13 cellular contexts compared by ENCODE assay signal in the genomic region with DNA sequence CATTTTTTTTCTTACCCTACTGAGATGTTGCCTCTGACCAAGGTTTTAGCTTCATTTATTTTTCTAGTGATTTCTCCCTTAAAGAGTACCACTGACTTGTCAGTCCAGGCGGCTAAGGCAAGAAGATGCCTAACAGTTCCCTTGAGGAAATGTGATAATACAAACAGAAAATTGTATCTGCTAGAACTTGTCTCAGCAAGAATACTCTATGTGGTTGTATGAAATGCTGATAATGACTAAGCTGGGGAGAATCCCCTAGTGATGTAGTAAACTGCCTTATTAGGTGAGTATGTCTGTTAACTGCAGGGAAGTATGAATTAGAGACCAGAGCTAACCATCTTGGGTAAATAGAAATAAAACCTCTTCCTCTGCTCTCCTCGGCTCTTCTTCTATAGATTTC. TPM values are rescaled to one million over a fixed set of nuclear protein-coding genes. Genes with fewer than 3 reads are reported as not detected.
DNase-seq lines count a peak whose midpoint lies in the region; ATAC-seq, FAIRE-seq and TF ChIP-seq lines count a peak whose summit lies in the region.
"Had no signal": no experiment of that assay in that cellular context is flagged by ENCODE, and none has a peak within 500 bp of the region (broad histone marks: within the 10 kb centered on the region; RNA-seq: fewer than 3 reads in every experiment).

No MANE protein-coding gene starts in this region.

- dilution Hi-C loops in endothelial cell of umbilical vein (cut with MboI; ENCODE audit: extremely low pct_ligation_motif_present, low sequenced_read_pairs) = no loop called here

- no peaks in the 10 kb centered on the region for H3K4me1 ChIP-seq in endothelial cell of umbilical vein (ENCODE audit: control insufficient read depth, extremely low read depth, insufficient read depth, low read length)

- no peak overlapping the region for H3K4me2 ChIP-seq in endothelial cell of umbilical vein (ENCODE audit: insufficient read depth, low read length)

- intact Hi-C loops in endothelial cell of umbilical vein (cut with micrococcal nuclease) = no loop called here

- H3K4me3 ChIP-seq in GM12864 (ENCODE audit: low read depth, low read length) (no peak overlapping the region), endothelial cell of umbilical vein (replicated peaks in 1 of 3; ENCODE audit: insufficient read depth in 1 of 3, low read depth in 1 of 3, low read length in 3 of 3) (no peak overlapping the region), MG63 (no peak overlapping the region)
- H3K4me3 ChIP-seq: SK-N-MC had no signal

- POLR2A ChIA-PET in endothelial cell of umbilical vein (lab: Charles Lee) = no interaction called here

- BruUV-seq in endothelial cell of umbilical vein (replicated peaks; lab: Mats Ljungman, UMichigan) = no TSS peak

- no peak overlapping the region for H3K9ac ChIP-seq in endothelial cell of umbilical vein (replicated peaks; ENCODE audit: extremely low read depth, insufficient read depth, low read length)

- H3K9me3 ChIP-seq in endothelial cell of umbilical vein (replicated peaks; ENCODE audit: control insufficient read depth, insufficient read depth, low read length) = no peaks in the 10 kb centered on the region
- H3K9me3 ChIP-seq in MG63 = no peaks in the 10 kb centered on the region

- ATAC-seq in HG03135 (IDR thresholded peaks at IDR 0.05; ENCODE audit: unreplicated experiment) = peak; percentile 90
- ATAC-seq: natural killer cell treated with Interleukin-12 subunit alpha and Interleukin-12 subunit beta and Interleukin-15 and Interleukin-18, amount 100 ng/mL, for 72 hours had no signal

- CTCF ChIA-PET in endothelial cell of umbilical vein (lab: Charles Lee) = no interaction called here

- no peaks in the 10 kb centered on the region for H4K20me1 ChIP-seq in endothelial cell of umbilical vein (replicated peaks; ENCODE audit: control insufficient read depth, extremely low read depth, insufficient read depth, low read length)

- H3K27me3 ChIP-seq in endothelial cell of umbilical vein (ENCODE audit: control insufficient read depth in 2 of 2, insufficient read depth in 2 of 2, low read length in 2 of 2) = peaks cover 3 to 8% of the 10 kb centered on the region in 2 experiments
- H3K27me3 ChIP-seq in MG63 = peaks cover 9% of the 10 kb centered on the region

- FAIRE-seq in endothelial cell of umbilical vein (lab: Jason Lieb, UNC) = peak; percentile 15

- TF ChIP-seq POLR2A in endothelial cell of umbilical vein (IDR thresholded peaks at IDR 0.05; ENCODE audit: low read depth, low read length) = no peak

- no peak overlapping the region for H3K27ac ChIP-seq in endothelial cell of umbilical vein (ENCODE audit: insufficient read depth, low read depth, low read length)
- H3K27ac ChIP-seq: SK-N-MC had no signal

- no peak for TF ChIP-seq CTCF in GM12864 (IDR thresholded peaks at IDR 0.05; ENCODE audit: low read depth, low read length, missing control alignments)
- TF ChIP-seq CTCF in GM20000 (IDR thresholded peaks at IDR 0.05; ENCODE audit: extremely low read depth, missing control alignments) = no peak
- TF ChIP-seq CTCF in endothelial cell of umbilical vein (IDR thresholded peaks at IDR 0.05; ENCODE audit: extremely low read depth in 1 of 2, insufficient read depth in 1 of 2, low read depth in 1 of 2, low read length in 2 of 2) = no peak

- DNase-seq in GM12864 (ENCODE audit: low read depth) (peak; percentile 39), GM20000 (ENCODE audit: low spot score) (peak; percentile 67), endothelial cell of umbilical vein (ENCODE audit: low read depth, low spot score) (no peak), epidermal melanocyte (ENCODE audit: insufficient read length, low spot score) (no peak), SKM-1 (lab: John Stamatoyannopoulos, UW; ENCODE audit: unreplicated experiment) (no peak), AG20443 (ENCODE audit: low spot score) (no peak), MG63 (no peak)
- DNase-seq: activated effector memory CD4-positive, alpha-beta T cell treated with Interleukin-2 at 50 U/mL for 16 hours; DND-41; Karpas-422 had no signal

- no peak overlapping the region for H2AFZ ChIP-seq in endothelial cell of umbilical vein (ENCODE audit: low read depth, low read length)

- H3K36me3 ChIP-seq in endothelial cell of umbilical vein (ENCODE audit: control insufficient read depth in 2 of 2, extremely low read depth in 1 of 2, insufficient read depth in 2 of 2, low read length in 2 of 2) = no peaks in the 10 kb centered on the region
- no peaks in the 10 kb centered on the region for H3K36me3 ChIP-seq in MG63

- H3K9me1 ChIP-seq in endothelial cell of umbilical vein (replicated peaks; ENCODE audit: control insufficient read depth, extremely low read depth, insufficient read depth, low read length) = no peaks in the 10 kb centered on the region

- no peaks in the 10 kb centered on the region for H3K79me2 ChIP-seq in endothelial cell of umbilical vein (ENCODE audit: control insufficient read depth, insufficient read depth, low read length)

TF ChIP-seq in endothelial cell of umbilical vein, 7 proteins besides CTCF, POLR2A, EP300 and RAD21:
- TF ChIP-seq JUN (IDR thresholded peaks at IDR 0.05; ENCODE audit: borderline replicate concordance, insufficient read depth, insufficient read length, low read depth) (no peak), POLR2AphosphoS5 (IDR thresholded peaks at IDR 0.05; ENCODE audit: insufficient read depth, low read depth, low read length) (no peak), MYC (IDR thresholded peaks at IDR 0.05; ENCODE audit: low read depth, low read length) (no peak), FOS (IDR thresholded peaks at IDR 0.05; ENCODE audit: borderline replicate concordance, insufficient read depth, low read length) (no peak), EZH2 (IDR thresholded peaks at IDR 0.05; ENCODE audit: borderline replicate concordance, low read depth, low read length, severe bottlenecking) (no peak), GATA2 (IDR thresholded peaks at IDR 0.05; ENCODE audit: insufficient read depth, insufficient read length, low read depth, low read length) (no peak)
- TF ChIP-seq, protein P1, sequence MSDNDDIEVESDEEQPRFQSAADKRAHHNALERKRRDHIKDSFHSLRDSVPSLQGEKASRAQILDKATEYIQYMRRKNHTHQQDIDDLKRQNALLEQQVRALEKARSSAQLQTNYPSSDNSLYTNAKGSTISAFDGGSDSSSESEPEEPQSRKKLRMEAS (IDR thresholded peaks at IDR 0.05; ENCODE audit: insufficient read depth, insufficient read length) = no peak
TF ChIP-seq in endothelial cell of umbilical vein: peak in this region for 0.

RNA-seq across cellular contexts. Expression of gene C12orf54, which starts 6.7 kb away (rescaled TPM):
- not detected in 2 replicates for total RNA-seq in endothelial cell of umbilical vein
- not detected in 2 replicates for polyA plus RNA-seq in endothelial cell of umbilical vein
- polyA plus RNA-seq in endothelial cell of umbilical vein (2011; cell fraction: cytosol; rRNA removed) = not detected in 2 replicates
- polyA plus RNA-seq in endothelial cell of umbilical vein (2011; cell fraction: nucleus; rRNA removed) = 1.1 and 1.4 TPM in 2 replicates
- polyA plus RNA-seq in endothelial cell of umbilical vein (2012) = not detected in 2 replicates
- polyA minus RNA-seq in endothelial cell of umbilical vein = not detected in 2 replicates
- not detected for polyA minus RNA-seq in endothelial cell of umbilical vein (2011; cell fraction: cytosol; rRNA and poly(A)+ RNA removed)
- not detected in 2 replicates for polyA minus RNA-seq in endothelial cell of umbilical vein (2011; cell fraction: nucleus; rRNA and poly(A)+ RNA removed)
- not detected in 2 replicates for total RNA-seq in MG63 (2014; rRNA removed; shearing (Covaris generic); ENCODE audit: low replicate concordance)
- total RNA-seq: natural killer cell treated with Interleukin-12 subunit alpha and Interleukin-12 subunit beta and Interleukin-15 and Interleukin-18, amount 100 ng/mL, for 72 hours had no signal

RNA-seq across cellular contexts. Expression of gene ANP32D, which starts 16.7 kb away (rescaled TPM):
- total RNA-seq in endothelial cell of umbilical vein = not detected in 2 replicates
- polyA plus RNA-seq in endothelial cell of umbilical vein = not detected in 2 replicates
- not detected in 2 replicates for polyA plus RNA-seq in endothelial cell of umbilical vein (2011; cell fraction: cytosol; rRNA removed)
- 0.34 and 0.36 TPM in 2 replicates for polyA plus RNA-seq in endothelial cell of umbilical vein (2011; cell fraction: nucleus; rRNA removed)
- polyA plus RNA-seq in endothelial cell of umbilical vein (2012) = not detected in 2 replicates
- polyA minus RNA-seq in endothelial cell of umbilical vein = not detected in 2 replicates
- not detected for polyA minus RNA-seq in endothelial cell of umbilical vein (2011; cell fraction: cytosol; rRNA and poly(A)+ RNA removed)
- polyA minus RNA-seq in endothelial cell of umbilical vein (2011; cell fraction: nucleus; rRNA and poly(A)+ RNA removed) = not detected in 2 replicates
- total RNA-seq in MG63 (2014; rRNA removed; shearing (Covaris generic); ENCODE audit: low replicate concordance) = not detected in 2 replicates
- total RNA-seq: natural killer cell treated with Interleukin-12 subunit alpha and Interleukin-12 subunit beta and Interleukin-15 and Interleukin-18, amount 100 ng/mL, for 72 hours had no signal

RNA-seq across cellular contexts. Expression of gene OR8S1, which starts 36.4 kb away (rescaled TPM):
- not detected in 2 replicates for total RNA-seq in endothelial cell of umbilical vein
- polyA plus RNA-seq in endothelial cell of umbilical vein = not detected in 2 replicates
- not detected in 2 replicates for polyA plus RNA-seq in endothelial cell of umbilical vein (2011; cell fraction: cytosol; rRNA removed)
- not detected in 2 replicates for polyA plus RNA-seq in endothelial cell of umbilical vein (2011; cell fraction: nucleus; rRNA removed)
- not detected in 2 replicates for polyA plus RNA-seq in endothelial cell of umbilical vein (2012)
- not detected in 2 replicates for polyA minus RNA-seq in endothelial cell of umbilical vein
- polyA minus RNA-seq in endothelial cell of umbilical vein (2011; cell fraction: cytosol; rRNA and poly(A)+ RNA removed) = not detected
- polyA minus RNA-seq in endothelial cell of umbilical vein (2011; cell fraction: nucleus; rRNA and poly(A)+ RNA removed) = not detected in 2 replicates
- not detected in 2 replicates for total RNA-seq in MG63 (2014; rRNA removed; shearing (Covaris generic); ENCODE audit: low replicate concordance)
- total RNA-seq: natural killer cell treated with Interleukin-12 subunit alpha and Interleukin-12 subunit beta and Interleukin-15 and Interleukin-18, amount 100 ng/mL, for 72 hours had no signal

Comparison
In these comparisons a context has a peak if more than half of its experiments do, and no peak if none do; other contexts are left out.
1. DNase-seq: peak in GM12864 (single experiment) and GM20000 (single experiment); none in endothelial cell of umbilical vein (single experiment), epidermal melanocyte (single experiment), SKM-1 (single experiment), AG20443 (single experiment) and MG63 (single experiment).